Comparison of ENCODE assay signal across 1 cellular context in the genomic region with DNA sequence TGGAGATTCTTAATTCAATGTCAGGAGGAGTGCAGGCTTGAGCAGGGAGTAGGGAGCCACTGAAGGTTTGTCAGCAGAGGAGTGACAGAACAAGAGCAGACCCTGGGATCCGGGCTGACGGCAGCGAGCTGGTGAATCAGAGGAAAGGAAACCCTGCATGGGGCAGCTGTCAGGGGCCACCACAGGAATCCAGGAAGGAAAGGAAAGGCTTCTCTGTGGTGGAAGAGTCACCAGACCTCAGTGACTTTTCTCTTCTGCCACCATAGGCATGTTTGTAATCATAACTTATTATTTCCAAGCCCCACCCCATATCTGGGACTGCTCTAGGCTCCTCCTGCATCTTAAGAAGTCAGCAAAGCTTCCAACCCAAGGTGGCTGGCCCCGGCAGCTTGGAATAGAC.
TF ChIP-seq lines count a peak whose summit lies in the region.

No MANE protein-coding gene starts in this region.

TF ChIP-seq in HepG2, 621 proteins besides CTCF, POLR2A, EP300 and RAD21 (continued from another document):
- TF ChIP-seq, protein P1, sequence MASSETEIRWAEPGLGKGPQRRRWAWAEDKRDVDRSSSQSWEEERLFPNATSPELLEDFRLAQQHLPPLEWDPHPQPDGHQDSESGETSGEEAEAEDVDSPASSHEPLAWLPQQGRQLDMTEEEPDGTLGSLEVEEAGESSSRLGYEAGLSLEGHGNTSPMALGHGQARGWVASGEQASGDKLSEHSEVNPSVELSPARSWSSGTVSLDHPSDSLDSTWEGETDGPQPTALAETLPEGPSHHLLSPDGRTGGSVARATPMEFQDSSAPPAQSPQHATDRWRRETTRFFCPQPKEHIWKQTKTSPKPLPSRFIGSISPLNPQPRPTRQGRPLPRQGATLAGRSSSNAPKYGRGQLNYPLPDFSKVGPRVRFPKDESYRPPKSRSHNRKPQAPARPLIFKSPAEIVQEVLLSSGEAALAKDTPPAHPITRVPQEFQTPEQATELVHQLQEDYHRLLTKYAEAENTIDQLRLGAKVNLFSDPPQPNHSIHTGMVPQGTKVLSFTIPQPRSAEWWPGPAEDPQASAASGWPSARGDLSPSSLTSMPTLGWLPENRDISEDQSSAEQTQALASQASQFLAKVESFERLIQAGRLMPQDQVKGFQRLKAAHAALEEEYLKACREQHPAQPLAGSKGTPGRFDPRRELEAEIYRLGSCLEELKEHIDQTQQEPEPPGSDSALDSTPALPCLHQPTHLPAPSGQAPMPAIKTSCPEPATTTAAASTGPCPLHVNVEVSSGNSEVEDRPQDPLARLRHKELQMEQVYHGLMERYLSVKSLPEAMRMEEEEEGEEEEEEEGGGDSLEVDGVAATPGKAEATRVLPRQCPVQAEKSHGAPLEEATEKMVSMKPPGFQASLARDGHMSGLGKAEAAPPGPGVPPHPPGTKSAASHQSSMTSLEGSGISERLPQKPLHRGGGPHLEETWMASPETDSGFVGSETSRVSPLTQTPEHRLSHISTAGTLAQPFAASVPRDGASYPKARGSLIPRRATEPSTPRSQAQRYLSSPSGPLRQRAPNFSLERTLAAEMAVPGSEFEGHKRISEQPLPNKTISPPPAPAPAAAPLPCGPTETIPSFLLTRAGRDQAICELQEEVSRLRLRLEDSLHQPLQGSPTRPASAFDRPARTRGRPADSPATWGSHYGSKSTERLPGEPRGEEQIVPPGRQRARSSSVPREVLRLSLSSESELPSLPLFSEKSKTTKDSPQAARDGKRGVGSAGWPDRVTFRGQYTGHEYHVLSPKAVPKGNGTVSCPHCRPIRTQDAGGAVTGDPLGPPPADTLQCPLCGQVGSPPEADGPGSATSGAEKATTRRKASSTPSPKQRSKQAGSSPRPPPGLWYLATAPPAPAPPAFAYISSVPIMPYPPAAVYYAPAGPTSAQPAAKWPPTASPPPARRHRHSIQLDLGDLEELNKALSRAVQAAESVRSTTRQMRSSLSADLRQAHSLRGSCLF (CRISPR knock-in tag; IDR thresholded peaks at IDR 0.05; ENCODE audit: borderline replicate concordance): no peak
- no peak for TF ChIP-seq ZNF788 (CRISPR knock-in tag; IDR thresholded peaks at IDR 0.05; ENCODE audit: borderline replicate concordance)
- TF ChIP-seq ZNF121 (CRISPR knock-in tag; IDR thresholded peaks at IDR 0.05): no peak
- no peak for TF ChIP-seq ZBTB7B (CRISPR knock-in tag; IDR thresholded peaks at IDR 0.05)
- TF ChIP-seq SMC3 (IDR thresholded peaks at IDR 0.05; ENCODE audit: low read length): no peak
